Comparison of ENCODE assay signal across 17 cellular contexts in the genomic region with DNA sequence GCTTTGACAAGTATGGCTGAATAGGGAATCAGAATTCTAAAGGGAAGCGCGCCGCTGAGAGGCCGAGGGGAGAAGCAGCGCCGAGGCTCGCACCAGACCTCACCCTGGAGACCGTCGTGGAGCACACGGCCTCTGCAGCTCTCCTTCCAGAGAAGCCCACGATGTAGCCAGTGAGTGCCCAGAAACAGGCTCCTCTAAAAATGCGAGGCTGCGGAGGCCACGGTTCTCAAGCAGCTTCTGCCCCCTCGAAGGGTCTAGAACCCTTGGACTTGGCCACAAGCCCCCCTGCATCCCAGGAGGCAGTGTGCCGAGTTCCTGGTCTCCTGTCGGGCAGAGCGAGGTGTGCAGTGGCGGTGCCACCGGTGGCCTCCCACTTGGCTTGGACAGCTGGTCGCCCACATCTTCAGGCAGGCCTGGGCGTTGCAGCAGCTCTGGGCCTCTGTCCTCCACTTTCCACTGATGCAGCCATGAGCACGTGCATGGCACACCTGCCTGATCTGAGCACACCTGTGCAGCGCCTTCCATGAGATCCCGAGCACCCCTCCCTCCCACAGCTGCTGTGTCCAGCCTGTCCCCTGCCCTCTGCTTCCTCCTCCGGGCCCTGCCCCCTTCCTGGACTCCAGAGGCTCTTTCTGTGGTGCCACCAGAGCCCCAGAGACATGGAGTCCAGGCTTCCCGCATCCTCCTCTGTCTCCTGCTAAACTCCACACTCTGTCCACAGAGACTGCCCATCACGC.
"Had no signal": no experiment of that assay in that cellular context is flagged by ENCODE, and none has a peak within 500 bp of the region (broad histone marks: within the 10 kb centered on the region; RNA-seq: fewer than 3 reads in every experiment).

No MANE protein-coding gene starts in this region.

- H3K27ac Mint-ChIP-seq: naive thymus-derived CD4-positive, alpha-beta T cell; nephron progenitor cell; type B pancreatic cell had no signal

- ATAC-seq: gastrocnemius medialis; left lobe of liver; naive thymus-derived CD4-positive, alpha-beta T cell had no signal

- H3K4me3 Mint-ChIP-seq: naive thymus-derived CD4-positive, alpha-beta T cell; nephron progenitor cell; type B pancreatic cell had no signal

- H3K4me3 ChIP-seq: gastrocnemius medialis, ovary, stomach, thyroid gland had no signal

- H3K9me3 ChIP-seq: gastrocnemius medialis, ovary, stomach, thyroid gland had no signal

- H3K27me3 ChIP-seq: gastrocnemius medialis, ovary, stomach, thyroid gland had no signal

- DNase-seq: cortex of kidney; effector memory CD4-positive, alpha-beta T cell; gastrocnemius medialis; glutamatergic neuron; islet precursor cell; mammary epithelial cell; naive thymus-derived CD4-positive, alpha-beta T cell; nephron progenitor cell; small intestine; stimulated activated CD4-positive, alpha-beta T cell treated with anti-CD3 and anti-CD28 coated beads, Interleukin-12 subunit alpha, Interleukin-12 subunit beta, amount 100 ng/mL, for 4 hours; stimulated activated naive CD4-positive, alpha-beta T cell; stomach; thyroid gland had no signal

- H3K36me3 ChIP-seq: gastrocnemius medialis, ovary, thyroid gland had no signal

- H3K27ac ChIP-seq: gastrocnemius medialis, stomach, thyroid gland had no signal

- H3K36me3 Mint-ChIP-seq: naive thymus-derived CD4-positive, alpha-beta T cell; type B pancreatic cell had no signal

- H3K27me3 Mint-ChIP-seq: naive thymus-derived CD4-positive, alpha-beta T cell; progenitor cell of endocrine pancreas; type B pancreatic cell had no signal

- H3K9me3 Mint-ChIP-seq: naive thymus-derived CD4-positive, alpha-beta T cell; nephron progenitor cell; type B pancreatic cell had no signal
